ENCODE assay signal across 14 cellular contexts in genomic region chr22:21640810-21641209, GRCh38. TPM values are rescaled to one million over a fixed set of nuclear protein-coding genes. Genes with fewer than 3 reads are reported as not detected.
A peak's percentile ranks its signal among the peaks of the same experiment; 100 is the strongest.
DNase-seq lines count a peak whose midpoint lies in the region; ATAC-seq and TF ChIP-seq lines count a peak whose summit lies in the region.
"Had no signal": no experiment of that assay in that cellular context is flagged by ENCODE, and none has a peak within 500 bp of the region (broad histone marks: within the 10 kb centered on the region; RNA-seq: fewer than 3 reads in every experiment).

No MANE protein-coding gene starts in this region.

- no peak overlapping the region for H2AFZ ChIP-seq in fibroblast of lung (ENCODE audit: low read length)

- H3K27ac Mint-ChIP-seq in CD4-positive, alpha-beta memory T cell: peak overlapping the region in 4 of 7 donors; percentile 55 to 95 (median 91)

- peaks cover 5% of the 10 kb centered on the region for H3K79me2 ChIP-seq in fibroblast of lung (ENCODE audit: control insufficient read depth, insufficient read depth, low read length)

- no peaks in the 10 kb centered on the region for H3K9me3 Mint-ChIP-seq in CD4-positive, alpha-beta memory T cell

- no peak overlapping the region for H3K4me3 ChIP-seq in CD4-positive, alpha-beta memory T cell (ENCODE audit: low read length in 2 of 2)
- H3K4me3 ChIP-seq in Panc1 (ENCODE audit: low read depth in 2 of 2, low read length in 2 of 2) (no peak overlapping the region), fibroblast of lung (replicated peaks in 1 of 4; ENCODE audit: control extremely low read depth in 1 of 4, insufficient read depth in 1 of 4, low read depth in 3 of 4, low read length in 4 of 4) (no peak overlapping the region), mucosa of descending colon (no peak overlapping the region)

- ATAC-seq in Panc1 (no peak), mucosa of descending colon (no peak)

- H3K4me2 ChIP-seq in fibroblast of lung (ENCODE audit: extremely low read depth, insufficient read depth, low read length): peak overlapping the region; percentile 100

- TF ChIP-seq CTCF in 22Rv1 (IDR thresholded peaks at IDR 0.05) (no peak), Panc1 (IDR thresholded peaks at IDR 0.05) (no peak), fibroblast of lung (conservative IDR thresholded peaks at IDR 0.05 in 1 of 2, IDR thresholded peaks at IDR 0.05 in 1 of 2; ENCODE audit: low read depth in 1 of 2, low read length in 2 of 2) (no peak), mucosa of descending colon (IDR thresholded peaks at IDR 0.05) (no peak)

- POLR2A ChIA-PET in CD4-positive, alpha-beta memory T cell (lab: Charles Lee; ENCODE audit: partially characterized antibody): interaction anchor here (1.2 to 7.1 kb wide), 5 partner anchors 12 to 73 kb away, joined by 4 to 201 read pairs (median 22); partner anchors contain the start of genes PPIL2 and YDJC
- POLR2A ChIA-PET in Panc1 (lab: Charles Lee): no interaction called here

- in situ Hi-C loops in Panc1 (cut with HindIII; ENCODE audit: low pct_unique_long_range_greater_than_20kb, low sequenced_read_pairs): no loop called here

- H3K9me3 ChIP-seq in CD4-positive, alpha-beta memory T cell (ENCODE audit: control insufficient read depth in 1 of 2, low read length in 2 of 2): no peaks in the 10 kb centered on the region
- H3K9me3 ChIP-seq in Panc1 (ENCODE audit: control insufficient read depth, insufficient read depth, low read depth, low read length) (no peaks in the 10 kb centered on the region), fibroblast of lung (ENCODE audit: control insufficient read depth, insufficient read depth, low read depth, low read length) (no peaks in the 10 kb centered on the region), mucosa of descending colon (no peaks in the 10 kb centered on the region)
- H3K9me3 ChIP-seq: heart right ventricle, neutrophil, SJCRH30 had no signal

- peak overlapping the region; percentile 81; the same call in 1 of the 2 replicates for H3K27ac ChIP-seq in 22Rv1
- no peak overlapping the region for H3K27ac ChIP-seq in CD4-positive, alpha-beta memory T cell (ENCODE audit: low read depth, low read length)
- H3K27ac ChIP-seq in Panc1 (ENCODE audit: low read length): peak overlapping the region; percentile 87
- H3K27ac ChIP-seq in fibroblast of lung (ENCODE audit: insufficient read depth, low read length): no peak overlapping the region
- H3K27ac ChIP-seq: neutrophil, SJCRH30 had no signal

- no peak for DNase-seq in CD4-positive, alpha-beta memory T cell
- no peak for DNase-seq in Panc1 (ENCODE audit: low read depth, low spot score)
- no peak for DNase-seq in fibroblast of lung (ENCODE audit: low read depth in 2 of 2)
- no peak for DNase-seq in EL
- no peak for DNase-seq in AG08395 (ENCODE audit: low spot score)
- no peak for DNase-seq in mucosa of descending colon
- no peak for DNase-seq in NCI-H524 (lab: John Stamatoyannopoulos, UW)
- DNase-seq: activated CD4-positive, CD25-positive, alpha-beta regulatory T cell; activated naive CD4-positive, alpha-beta T cell; heart right ventricle; NCI-H2081 treated with DMSO at 0.1 percent for 48 hours had no signal

- peaks cover 19% of the 10 kb centered on the region for H3K4me1 ChIP-seq in CD4-positive, alpha-beta memory T cell (ENCODE audit: insufficient read depth, low read length)
- H3K4me1 ChIP-seq in Panc1 (ENCODE audit: control insufficient read depth, insufficient read depth, low read length) (peaks cover 8% of the 10 kb centered on the region; the same call in 1 of the 2 replicates), fibroblast of lung (ENCODE audit: control insufficient read depth, extremely low read depth, insufficient read depth, low read length) (peaks cover 6% of the 10 kb centered on the region), mucosa of descending colon (ENCODE audit: low read depth) (peaks cover 13% of the 10 kb centered on the region)

- peaks cover 5 to 16% of the 10 kb centered on the region in 2 donors for H3K36me3 Mint-ChIP-seq in CD4-positive, alpha-beta memory T cell

- no peaks in the 10 kb centered on the region for H4K20me1 ChIP-seq in fibroblast of lung (ENCODE audit: control insufficient read depth, extremely low read depth, insufficient read depth, low read length)

- no TSS peak for BruUV-seq in Panc1 (replicated peaks; lab: Mats Ljungman, UMichigan)

- CTCF ChIA-PET in CD4-positive, alpha-beta memory T cell (lab: Charles Lee; ENCODE audit: partially characterized antibody): interaction anchor here (0.6 to 7.2 kb wide), 3 partner anchors 10 to 69 kb away, joined by 3 to 245 read pairs (median 4); partner anchors contain the start of genes CCDC116 and YDJC
- CTCF ChIA-PET in Panc1 (lab: Charles Lee): interaction anchor here (1.2 to 2.3 kb wide), 2 partner anchors 12 to 17 kb away, joined by 4 to 12 read pairs; no protein-coding TSS in a partner anchor

- H3K27me3 ChIP-seq in CD4-positive, alpha-beta memory T cell (ENCODE audit: insufficient read depth, low read length): no peaks in the 10 kb centered on the region
- no peaks in the 10 kb centered on the region for H3K27me3 ChIP-seq in Panc1 (ENCODE audit: control insufficient read depth, insufficient read depth, low read length)
- no peaks in the 10 kb centered on the region for H3K27me3 ChIP-seq in fibroblast of lung (ENCODE audit: control insufficient read depth, insufficient read depth, low read length)
- H3K27me3 ChIP-seq: heart right ventricle, neutrophil, SJCRH30 had no signal

- H3K36me3 ChIP-seq in CD4-positive, alpha-beta memory T cell (ENCODE audit: insufficient read depth, low read length): no peaks in the 10 kb centered on the region
- no peaks in the 10 kb centered on the region for H3K36me3 ChIP-seq in Panc1 (ENCODE audit: control insufficient read depth, insufficient read depth, low read length)
- H3K36me3 ChIP-seq in fibroblast of lung (ENCODE audit: control insufficient read depth, insufficient read depth, low read length): peaks cover 4% of the 10 kb centered on the region
- no peaks in the 10 kb centered on the region for H3K36me3 ChIP-seq in mucosa of descending colon (ENCODE audit: low read depth)
- H3K36me3 ChIP-seq: neutrophil, SJCRH30 had no signal

- H3K4me3 Mint-ChIP-seq in CD4-positive, alpha-beta memory T cell: peak overlapping the region; percentile 33 to 89 (median 64)

- H3K9ac ChIP-seq in fibroblast of lung (ENCODE audit: insufficient read depth, low read length): no peak overlapping the region

- intact Hi-C loops in CD4-positive, alpha-beta memory T cell (cut with micrococcal nuclease): no loop called here
- intact Hi-C loops in Panc1 (cut with micrococcal nuclease; ENCODE audit: unreplicated experiment) (loop anchor here (10.0 kb wide), 1 partner anchor 46 kb away; no protein-coding TSS in a partner anchor), mucosa of descending colon (cut with DNase I, micrococcal nuclease) (no loop called here)

- no peaks in the 10 kb centered on the region for H3K27me3 Mint-ChIP-seq in CD4-positive, alpha-beta memory T cell

- peaks cover 12 to 30% (median 22%) of the 10 kb centered on the region in 4 donors for H3K4me1 Mint-ChIP-seq in CD4-positive, alpha-beta memory T cell

RNA-seq across cellular contexts. Expression of gene SDF2L1, which starts 1.3 kb away (rescaled TPM):
- total RNA-seq in CD4-positive, alpha-beta memory T cell: 10 to 100 TPM; 39.6 to 44.3 TPM
- polyA plus RNA-seq in CD4-positive, alpha-beta memory T cell: 10 to 100 TPM; 78.0 to 99.1 TPM
- total RNA-seq in Panc1 (2021; ENCODE audit: unreplicated experiment): 66.0 TPM
- polyA plus RNA-seq in Panc1 (2012; ENCODE audit: insufficient read length): 101 TPM
- total RNA-seq in fibroblast of lung: 13.2 and 14.6 TPM in 2 replicates
- 12.0 and 17.2 TPM in 2 replicates for polyA plus RNA-seq in fibroblast of lung
- polyA plus RNA-seq in fibroblast of lung (2012): 34.7 and 78.1 TPM in 2 replicates
- polyA minus RNA-seq in fibroblast of lung (ENCODE audit: low replicate concordance): 20.7 and 22.4 TPM in 2 replicates
- 10 to 100 TPM; 25.8 to 48.8 (median 28.0) TPM for total RNA-seq in mucosa of descending colon

RNA-seq across cellular contexts. Expression of gene CCDC116, which starts 8.2 kb away (rescaled TPM):
- total RNA-seq in CD4-positive, alpha-beta memory T cell: under 1 TPM; 0.19 to 0.29 TPM
- not detected for polyA plus RNA-seq in CD4-positive, alpha-beta memory T cell
- total RNA-seq in Panc1 (2021; ENCODE audit: unreplicated experiment): not detected
- 0.17 TPM for polyA plus RNA-seq in Panc1 (2012; ENCODE audit: insufficient read length)
- under 0.01 and 0.17 TPM in 2 replicates for total RNA-seq in fibroblast of lung
- polyA plus RNA-seq in fibroblast of lung: 0.03 and 0.06 TPM in 2 replicates
- 0.10 TPM in 1 of 2 replicates, not detected in the other for polyA plus RNA-seq in fibroblast of lung (2012)
- polyA minus RNA-seq in fibroblast of lung (ENCODE audit: low replicate concordance): not detected in 2 replicates
- under 1 TPM; 0.22 to 0.89 (median 0.26) TPM for total RNA-seq in mucosa of descending colon

RNA-seq across cellular contexts. Expression of gene YDJC, which starts 11.0 kb away (rescaled TPM):
- total RNA-seq in CD4-positive, alpha-beta memory T cell: 10 to 100 TPM; 45.7 to 46.0 TPM
- polyA plus RNA-seq in CD4-positive, alpha-beta memory T cell: 10 to 100 TPM; 47.5 to 52.8 TPM
- total RNA-seq in Panc1 (2021; ENCODE audit: unreplicated experiment) (60.6 TPM), fibroblast of lung (7.4 and 10.4 TPM in 2 replicates), mucosa of descending colon (10 to 100 TPM; 12.5 to 26.5 (median 21.7) TPM)
- 73.2 TPM for polyA plus RNA-seq in Panc1 (2012; ENCODE audit: insufficient read length)
- 4.7 and 5.7 TPM in 2 replicates for polyA plus RNA-seq in fibroblast of lung
- 10.6 and 16.0 TPM in 2 replicates for polyA plus RNA-seq in fibroblast of lung (2012)
- polyA minus RNA-seq in fibroblast of lung (ENCODE audit: low replicate concordance): 8.0 and 13.5 TPM in 2 replicates

RNA-seq across cellular contexts. Expression of gene PPIL2, which starts 25.0 kb away (rescaled TPM):
- total RNA-seq in CD4-positive, alpha-beta memory T cell: 10 to 100 TPM; 75.5 to 81.4 TPM
- polyA plus RNA-seq in CD4-positive, alpha-beta memory T cell: 10 to 100 TPM; 12.0 to 38.9 TPM
- total RNA-seq in Panc1 (2021; ENCODE audit: unreplicated experiment) (40.0 TPM), fibroblast of lung (14.9 and 18.3 TPM in 2 replicates), mucosa of descending colon (10 to 100 TPM; 42.5 to 68.3 (median 61.6) TPM)
- 39.3 TPM for polyA plus RNA-seq in Panc1 (2012; ENCODE audit: insufficient read length)
- polyA plus RNA-seq in fibroblast of lung: 25.5 and 35.3 TPM in 2 replicates
- polyA plus RNA-seq in fibroblast of lung (2012): 27.8 and 34.0 TPM in 2 replicates
- polyA minus RNA-seq in fibroblast of lung (ENCODE audit: low replicate concordance): 47.2 and 51.1 TPM in 2 replicates

Comparison
In these comparisons a context has a peak if more than half of its experiments do, and no peak if none do; other contexts are left out.
1. H3K27ac ChIP-seq: peak in 22Rv1 (single experiment) and Panc1 (single experiment); none in CD4-positive, alpha-beta memory T cell (single experiment) and fibroblast of lung (single experiment).